In the genomic region with DNA sequence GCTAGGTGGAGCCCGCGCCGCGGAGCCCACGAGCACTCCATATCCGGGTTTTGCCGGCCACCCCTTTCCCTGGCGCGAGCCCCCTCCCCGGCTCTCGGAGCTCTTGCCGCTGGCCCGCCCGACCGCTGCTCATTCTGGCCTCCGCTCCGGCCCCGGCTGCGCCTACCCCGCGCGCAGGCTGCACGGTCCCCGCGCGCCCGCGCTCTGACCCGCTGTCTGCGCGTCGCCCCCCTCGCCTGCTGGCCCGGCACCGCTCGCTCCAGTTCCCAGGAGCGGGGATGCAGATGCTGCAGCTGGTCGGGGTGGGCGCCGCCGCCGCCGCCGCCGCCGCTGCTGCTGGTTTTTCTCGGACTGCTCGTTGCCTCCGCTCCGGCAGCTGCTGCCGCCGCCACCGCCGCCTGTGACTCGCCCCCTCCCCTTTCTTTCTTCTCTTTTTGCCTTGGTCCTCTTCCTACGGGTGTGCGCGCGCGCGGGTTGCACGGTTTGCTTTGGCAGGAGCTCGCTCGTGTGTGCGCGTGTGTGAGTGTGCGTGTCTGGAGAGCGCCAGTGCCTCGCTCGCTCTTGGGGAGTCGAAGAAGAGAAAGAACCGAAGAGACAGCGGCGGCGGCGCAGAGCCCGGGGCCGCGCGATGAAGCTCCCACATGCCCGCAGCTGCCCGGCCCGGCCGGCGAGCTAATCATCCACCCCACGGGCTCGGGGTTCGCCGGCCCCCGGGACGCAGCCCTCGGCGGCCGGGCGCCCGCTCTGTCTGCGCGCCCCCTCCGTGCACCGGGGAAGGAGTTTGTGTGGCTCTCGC, we compare ENCODE assay signal across 2 cellular contexts.
A peak's percentile ranks its signal among the peaks of the same experiment; 100 is the strongest.
TF ChIP-seq lines count a peak whose summit lies in the region.

TSS of gene ADGRL3 (plus strand) at position 132 of the 796 bp plus-strand sequence.

TF ChIP-seq in GM12891, 5 proteins besides CTCF, POLR2A, EP300 and RAD21 (continued from another document):
- TF ChIP-seq SPI1 (IDR thresholded peaks at IDR 0.05; ENCODE audit: low read depth, low read length) (no peak), PAX5 (IDR thresholded peaks at IDR 0.05; ENCODE audit: insufficient read depth, low read length, severe bottlenecking) (no peak), POLR2AphosphoS5 (IDR thresholded peaks at IDR 0.05; ENCODE audit: low read depth, low read length) (no peak), POU2F2 (IDR thresholded peaks at IDR 0.05; ENCODE audit: low read depth, low read length) (no peak)

TF ChIP-seq in H1, 55 proteins besides CTCF, POLR2A, EP300 and RAD21 (continued from another document):
- TF ChIP-seq KDM5A (IDR thresholded peaks at IDR 0.05; ENCODE audit: low read length) (no peak), SP1 (IDR thresholded peaks at IDR 0.05; ENCODE audit: low read depth, low read length) (peak; percentile 91), GTF2F1 (IDR thresholded peaks at IDR 0.05; ENCODE audit: borderline replicate concordance, low read depth, low read length) (no peak), TEAD4 (IDR thresholded peaks at IDR 0.05; ENCODE audit: low read depth, low read length) (no peak; the same call in 1 of the 2 replicates), SIRT6 (IDR thresholded peaks at IDR 0.05; ENCODE audit: low read length) (no peak), HDAC2 (IDR thresholded peaks at IDR 0.05; ENCODE audit: borderline replicate concordance in 1 of 2, low read depth in 2 of 2, low read length in 2 of 2) (peak; percentile 78 to 88; a peak in 2 of 4 replicates), KDM4A (IDR thresholded peaks at IDR 0.05; ENCODE audit: low read depth, low read length, severe bottlenecking) (peak; percentile 83), SIN3A (conservative IDR thresholded peaks at IDR 0.05 in 1 of 2, IDR thresholded peaks at IDR 0.05 in 1 of 2; ENCODE audit: low read depth in 1 of 2, low read length in 2 of 2) (no peak), FOSL1 (IDR thresholded peaks at IDR 0.05; ENCODE audit: insufficient read depth, low read depth, low read length) (no peak), ASH2L (IDR thresholded peaks at IDR 0.05; ENCODE audit: low read length) (peak; percentile 99), TCF12 (IDR thresholded peaks at IDR 0.05; ENCODE audit: low read depth, low read length) (no peak), SRF (IDR thresholded peaks at IDR 0.05; ENCODE audit: low read depth, low read length) (no peak), E2F6 (IDR thresholded peaks at IDR 0.05) (peak; percentile 47; the same call in 1 of the 2 replicates), TAF1 (IDR thresholded peaks at IDR 0.05; ENCODE audit: low read depth, low read length) (peak; percentile 93), KDM1A (IDR thresholded peaks at IDR 0.05; ENCODE audit: borderline replicate concordance, low read length) (no peak), NANOG (IDR thresholded peaks at IDR 0.05; ENCODE audit: insufficient read depth, low read depth, low read length, poor library complexity, severe bottlenecking) (no peak), RFX5 (IDR thresholded peaks at IDR 0.05; ENCODE audit: borderline replicate concordance, low read depth, low read length) (0 out of 2 replicates have a peak, but pooled peaks have one; percentile 13), YY1 (IDR thresholded peaks at IDR 0.05; ENCODE audit: low read depth, low read length) (0 out of 2 replicates have a peak, but pooled peaks have one; percentile 5), TBP (IDR thresholded peaks at IDR 0.05; ENCODE audit: low read depth, low read length) (peak; percentile 76; the same call in 1 of the 2 replicates), PHF8 (conservative IDR thresholded peaks at IDR 0.05; ENCODE audit: low read depth, low read length) (peak; percentile 40), MAX (IDR thresholded peaks at IDR 0.05) (peak; percentile 27; the same call in 1 of the 2 replicates), POU5F1 (IDR thresholded peaks at IDR 0.05; ENCODE audit: low read depth, low read length) (0 out of 2 replicates have a peak, but pooled peaks have one; percentile 23), CTBP2 (IDR thresholded peaks at IDR 0.05; ENCODE audit: borderline replicate concordance, insufficient read depth, insufficient read length, low read length) (peak; percentile 89), EGR1 (IDR thresholded peaks at IDR 0.05; ENCODE audit: borderline replicate concordance, low read depth, low read length) (peak; percentile 74), SAP30 (IDR thresholded peaks at IDR 0.05; ENCODE audit: insufficient read depth, insufficient replicate concordance, low read length) (no peak), ZNF274 (IDR thresholded peaks at IDR 0.05; ENCODE audit: borderline replicate concordance, extremely low read depth, low read length) (no peak), RBBP5 (IDR thresholded peaks at IDR 0.05; ENCODE audit: borderline replicate concordance, low read depth, low read length) (peak; percentile 96; the same call in 1 of the 2 replicates), EZH2 (IDR thresholded peaks at IDR 0.05; ENCODE audit: low read depth, low read length, severe bottlenecking) (no peak), JUN (IDR thresholded peaks at IDR 0.05; ENCODE audit: low read depth, low read length) (no peak), CBX8 (IDR thresholded peaks at IDR 0.05; ENCODE audit: borderline replicate concordance, low read depth, low read length) (no peak), HDAC6 (IDR thresholded peaks at IDR 0.05; ENCODE audit: low read depth, low read length) (no peak), SP2 (IDR thresholded peaks at IDR 0.05; ENCODE audit: low read length) (no peak), TAF7 (optimal IDR thresholded peaks at IDR 0.05; ENCODE audit: borderline replicate concordance, low read depth, low read length) (peak; percentile 83), BCL11A (IDR thresholded peaks at IDR 0.05; ENCODE audit: low read depth in 2 of 2, low read length in 2 of 2) (no peak), CHD2 (IDR thresholded peaks at IDR 0.05; ENCODE audit: low read length) (no peak), NRF1 (IDR thresholded peaks at IDR 0.05; ENCODE audit: low read depth, low read length) (no peak)
- TF ChIP-seq, protein P1, sequence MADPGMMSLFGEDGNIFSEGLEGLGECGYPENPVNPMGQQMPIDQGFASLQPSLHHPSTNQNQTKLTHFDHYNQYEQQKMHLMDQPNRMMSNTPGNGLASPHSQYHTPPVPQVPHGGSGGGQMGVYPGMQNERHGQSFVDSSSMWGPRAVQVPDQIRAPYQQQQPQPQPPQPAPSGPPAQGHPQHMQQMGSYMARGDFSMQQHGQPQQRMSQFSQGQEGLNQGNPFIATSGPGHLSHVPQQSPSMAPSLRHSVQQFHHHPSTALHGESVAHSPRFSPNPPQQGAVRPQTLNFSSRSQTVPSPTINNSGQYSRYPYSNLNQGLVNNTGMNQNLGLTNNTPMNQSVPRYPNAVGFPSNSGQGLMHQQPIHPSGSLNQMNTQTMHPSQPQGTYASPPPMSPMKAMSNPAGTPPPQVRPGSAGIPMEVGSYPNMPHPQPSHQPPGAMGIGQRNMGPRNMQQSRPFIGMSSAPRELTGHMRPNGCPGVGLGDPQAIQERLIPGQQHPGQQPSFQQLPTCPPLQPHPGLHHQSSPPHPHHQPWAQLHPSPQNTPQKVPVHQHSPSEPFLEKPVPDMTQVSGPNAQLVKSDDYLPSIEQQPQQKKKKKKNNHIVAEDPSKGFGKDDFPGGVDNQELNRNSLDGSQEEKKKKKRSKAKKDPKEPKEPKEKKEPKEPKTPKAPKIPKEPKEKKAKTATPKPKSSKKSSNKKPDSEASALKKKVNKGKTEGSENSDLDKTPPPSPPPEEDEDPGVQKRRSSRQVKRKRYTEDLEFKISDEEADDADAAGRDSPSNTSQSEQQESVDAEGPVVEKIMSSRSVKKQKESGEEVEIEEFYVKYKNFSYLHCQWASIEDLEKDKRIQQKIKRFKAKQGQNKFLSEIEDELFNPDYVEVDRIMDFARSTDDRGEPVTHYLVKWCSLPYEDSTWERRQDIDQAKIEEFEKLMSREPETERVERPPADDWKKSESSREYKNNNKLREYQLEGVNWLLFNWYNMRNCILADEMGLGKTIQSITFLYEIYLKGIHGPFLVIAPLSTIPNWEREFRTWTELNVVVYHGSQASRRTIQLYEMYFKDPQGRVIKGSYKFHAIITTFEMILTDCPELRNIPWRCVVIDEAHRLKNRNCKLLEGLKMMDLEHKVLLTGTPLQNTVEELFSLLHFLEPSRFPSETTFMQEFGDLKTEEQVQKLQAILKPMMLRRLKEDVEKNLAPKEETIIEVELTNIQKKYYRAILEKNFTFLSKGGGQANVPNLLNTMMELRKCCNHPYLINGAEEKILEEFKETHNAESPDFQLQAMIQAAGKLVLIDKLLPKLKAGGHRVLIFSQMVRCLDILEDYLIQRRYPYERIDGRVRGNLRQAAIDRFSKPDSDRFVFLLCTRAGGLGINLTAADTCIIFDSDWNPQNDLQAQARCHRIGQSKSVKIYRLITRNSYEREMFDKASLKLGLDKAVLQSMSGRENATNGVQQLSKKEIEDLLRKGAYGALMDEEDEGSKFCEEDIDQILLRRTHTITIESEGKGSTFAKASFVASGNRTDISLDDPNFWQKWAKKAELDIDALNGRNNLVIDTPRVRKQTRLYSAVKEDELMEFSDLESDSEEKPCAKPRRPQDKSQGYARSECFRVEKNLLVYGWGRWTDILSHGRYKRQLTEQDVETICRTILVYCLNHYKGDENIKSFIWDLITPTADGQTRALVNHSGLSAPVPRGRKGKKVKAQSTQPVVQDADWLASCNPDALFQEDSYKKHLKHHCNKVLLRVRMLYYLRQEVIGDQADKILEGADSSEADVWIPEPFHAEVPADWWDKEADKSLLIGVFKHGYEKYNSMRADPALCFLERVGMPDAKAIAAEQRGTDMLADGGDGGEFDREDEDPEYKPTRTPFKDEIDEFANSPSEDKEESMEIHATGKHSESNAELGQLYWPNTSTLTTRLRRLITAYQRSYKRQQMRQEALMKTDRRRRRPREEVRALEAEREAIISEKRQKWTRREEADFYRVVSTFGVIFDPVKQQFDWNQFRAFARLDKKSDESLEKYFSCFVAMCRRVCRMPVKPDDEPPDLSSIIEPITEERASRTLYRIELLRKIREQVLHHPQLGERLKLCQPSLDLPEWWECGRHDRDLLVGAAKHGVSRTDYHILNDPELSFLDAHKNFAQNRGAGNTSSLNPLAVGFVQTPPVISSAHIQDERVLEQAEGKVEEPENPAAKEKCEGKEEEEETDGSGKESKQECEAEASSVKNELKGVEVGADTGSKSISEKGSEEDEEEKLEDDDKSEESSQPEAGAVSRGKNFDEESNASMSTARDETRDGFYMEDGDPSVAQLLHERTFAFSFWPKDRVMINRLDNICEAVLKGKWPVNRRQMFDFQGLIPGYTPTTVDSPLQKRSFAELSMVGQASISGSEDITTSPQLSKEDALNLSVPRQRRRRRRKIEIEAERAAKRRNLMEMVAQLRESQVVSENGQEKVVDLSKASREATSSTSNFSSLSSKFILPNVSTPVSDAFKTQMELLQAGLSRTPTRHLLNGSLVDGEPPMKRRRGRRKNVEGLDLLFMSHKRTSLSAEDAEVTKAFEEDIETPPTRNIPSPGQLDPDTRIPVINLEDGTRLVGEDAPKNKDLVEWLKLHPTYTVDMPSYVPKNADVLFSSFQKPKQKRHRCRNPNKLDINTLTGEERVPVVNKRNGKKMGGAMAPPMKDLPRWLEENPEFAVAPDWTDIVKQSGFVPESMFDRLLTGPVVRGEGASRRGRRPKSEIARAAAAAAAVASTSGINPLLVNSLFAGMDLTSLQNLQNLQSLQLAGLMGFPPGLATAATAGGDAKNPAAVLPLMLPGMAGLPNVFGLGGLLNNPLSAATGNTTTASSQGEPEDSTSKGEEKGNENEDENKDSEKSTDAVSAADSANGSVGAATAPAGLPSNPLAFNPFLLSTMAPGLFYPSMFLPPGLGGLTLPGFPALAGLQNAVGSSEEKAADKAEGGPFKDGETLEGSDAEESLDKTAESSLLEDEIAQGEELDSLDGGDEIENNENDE (IDR thresholded peaks at IDR 0.05; ENCODE audit: insufficient replicate concordance, low read length), result no peak
- TF ChIP-seq, protein P2, sequence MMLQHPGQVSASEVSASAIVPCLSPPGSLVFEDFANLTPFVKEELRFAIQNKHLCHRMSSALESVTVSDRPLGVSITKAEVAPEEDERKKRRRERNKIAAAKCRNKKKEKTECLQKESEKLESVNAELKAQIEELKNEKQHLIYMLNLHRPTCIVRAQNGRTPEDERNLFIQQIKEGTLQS (IDR thresholded peaks at IDR 0.05; ENCODE audit: insufficient read depth, low read depth, low read length), result no peak
